ENCODE assay signal across 23 cellular contexts in the genomic region with DNA sequence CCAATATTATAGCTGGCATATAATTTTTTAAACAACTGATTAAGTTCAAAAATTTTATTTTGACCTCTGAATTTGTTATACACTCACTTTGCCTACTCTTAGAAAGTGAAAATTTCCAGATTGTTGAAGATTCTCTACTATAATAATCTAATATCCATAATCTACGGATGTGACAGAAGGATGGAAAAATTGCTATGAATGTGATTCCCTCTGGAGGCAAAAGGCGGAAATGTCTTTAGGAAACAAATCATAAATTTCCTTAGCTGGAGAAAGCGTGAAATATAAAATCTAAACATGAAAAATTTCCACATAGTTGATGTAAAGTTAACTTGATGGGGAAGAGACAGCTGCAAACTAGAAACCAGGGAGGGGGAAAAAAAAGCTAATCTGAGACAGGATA.
DNase-seq lines count a peak whose midpoint lies in the region; ATAC-seq, FAIRE-seq and TF ChIP-seq lines count a peak whose summit lies in the region.
"Had no signal": no experiment of that assay in that cellular context is flagged by ENCODE, and none has a peak within 500 bp of the region (broad histone marks: within the 10 kb centered on the region; RNA-seq: fewer than 3 reads in every experiment).

No MANE protein-coding gene starts in this region.

- RAD21 ChIA-PET in HCT116 (lab: Charles Lee; ENCODE audit: low non-redundant PET in 1 of 2, low total read pairs in 2 of 2, uncharacterized antibody in 2 of 2, unreplicated experiment in 2 of 2) = interaction anchor here in 1 of 2 experiments (0.7 kb wide), 1 partner anchor 62 kb away, joined by 5 read pairs; no protein-coding TSS in a partner anchor

- no peaks in the 10 kb centered on the region for H3F3A ChIP-seq in neural cell (ENCODE audit: insufficient read depth, low read length, poor library complexity, severe bottlenecking)

- TF ChIP-seq CTCF in D721Med (IDR thresholded peaks at IDR 0.05; ENCODE audit: insufficient read depth, missing control alignments) (peak; percentile 12), HCT116 (IDR thresholded peaks at IDR 0.05 in 2 of 3, conservative IDR thresholded peaks at IDR 0.05 in 1 of 3; ENCODE audit: borderline replicate concordance in 1 of 3, insufficient read depth in 1 of 3, low read depth in 2 of 3, low read length in 2 of 3) (peak in 1 of 3 experiments; percentile 17; a peak in 1 of 6 replicates), cardiac fibroblast (IDR thresholded peaks at IDR 0.05; ENCODE audit: low read depth, low read length) (peak; percentile 4), neural cell (IDR thresholded peaks at IDR 0.05; ENCODE audit: poor library complexity, severe bottlenecking) (peak; percentile 44), GM20000 (IDR thresholded peaks at IDR 0.05; ENCODE audit: extremely low read depth, missing control alignments) (no peak)

- H3K27me3 ChIP-seq in HCT116 (ENCODE audit: insufficient read depth, low read length) = peaks cover 12% of the 10 kb centered on the region; the same call in 1 of the 2 replicates
- no peaks in the 10 kb centered on the region for H3K27me3 ChIP-seq in neural cell (ENCODE audit: insufficient read depth, low read depth, low read length)
- H3K27me3 ChIP-seq: BLaER1 had no signal

- DNase-seq in D721Med (ENCODE audit: insufficient read length, low spot score) (no peak), HCT116 (ENCODE audit: low read depth, low spot score) (no peak), cardiac fibroblast (ENCODE audit: low read depth in 2 of 2) (no peak), G401 (ENCODE audit: low spot score) (no peak), GM20000 (ENCODE audit: low spot score) (no peak), activated gamma-delta T cell (lab: John Stamatoyannopoulos, UW) (no peak)
- DNase-seq: Caco-2; CD4-positive, alpha-beta memory T cell; HFFc6; Kasumi-1; MM.1S; NCI-H1048; NCI-H1436 treated with DMSO at 0.1 percent for 48 hours; NCI-H1930; NCI-H2227 treated with DMSO at 0.1 percent for 48 hours; NCI-H510A; NCI-H748 treated with DMSO at 0.1 percent for 48 hours; SJCRH30 had no signal

- ATAC-seq in HCT116 = no peak

- in situ Hi-C loops in G401 (cut with HindIII; ENCODE audit: low sequenced_read_pairs) = no loop called here

- H3K4me3 ChIP-seq in HCT116 (replicated peaks in 1 of 2; ENCODE audit: low read depth in 1 of 2, low read length in 2 of 2) = no peak overlapping the region
- no peak overlapping the region for H3K4me3 ChIP-seq in cardiac fibroblast (replicated peaks in 1 of 2; ENCODE audit: low read depth in 2 of 2, low read length in 2 of 2)
- no peak overlapping the region for H3K4me3 ChIP-seq in neural cell (ENCODE audit: low read length)
- H3K4me3 ChIP-seq: BLaER1, SJCRH30 had no signal

- TF ChIP-seq EP300 in neural cell (conservative IDR thresholded peaks at IDR 0.05; ENCODE audit: poor library complexity, severe bottlenecking) = no peak

- no peak for FAIRE-seq in D721Med (lab: Jason Lieb, UNC)
- FAIRE-seq: GM19239, H54, RCC 7860 had no signal

- intact Hi-C loops in HCT116 (cut with micrococcal nuclease) = no loop called here

- H3K79me2 ChIP-seq in HCT116 (ENCODE audit: insufficient read depth, low read length) (no peaks in the 10 kb centered on the region), neural cell (replicated peaks; ENCODE audit: insufficient read depth, low read length) (no peaks in the 10 kb centered on the region)

- TF ChIP-seq POLR2A in HCT116 (IDR thresholded peaks at IDR 0.05; ENCODE audit: borderline replicate concordance, extremely low read depth, insufficient read depth, insufficient read length) = no peak

- H3K9ac ChIP-seq in HCT116 (ENCODE audit: low read length) = no peak overlapping the region
- no peak overlapping the region for H3K9ac ChIP-seq in neural cell (ENCODE audit: low read length)
- H3K9ac ChIP-seq: BLaER1 had no signal

- CTCF ChIA-PET in HCT116 (lab: Charles Lee) = interaction anchor here (0.7 to 0.9 kb wide), 2 partner anchors 277 to 1472 kb away, joined by 3 to 6 read pairs; no protein-coding TSS in a partner anchor

- no peak overlapping the region for H2AFZ ChIP-seq in HCT116 (ENCODE audit: low read depth, low read length, poor library complexity, severe bottlenecking)
- H2AFZ ChIP-seq in neural cell (ENCODE audit: low read depth, low read length) = no peak overlapping the region

- no peaks in the 10 kb centered on the region for H3K4me1 ChIP-seq in HCT116 (ENCODE audit: control insufficient read depth in 1 of 2, insufficient read depth in 2 of 2, low read length in 2 of 2)
- H3K4me1 ChIP-seq: BLaER1, Caco-2, SJCRH30 had no signal

- POLR2A ChIA-PET in HCT116 (lab: Charles Lee) = no interaction called here

- H3K9me3 ChIP-seq in HCT116 (ENCODE audit: control insufficient read depth in 1 of 2, insufficient read depth in 1 of 2, low read depth in 1 of 2, low read length in 2 of 2) (no peaks in the 10 kb centered on the region), neural cell (ENCODE audit: low read length) (no peaks in the 10 kb centered on the region)
- H3K9me3 ChIP-seq: BLaER1, Caco-2, SJCRH30 had no signal

- H3K36me3 ChIP-seq in HCT116 (ENCODE audit: control insufficient read depth in 1 of 2, insufficient read depth in 2 of 2, low read length in 2 of 2) (no peaks in the 10 kb centered on the region), neural cell (ENCODE audit: insufficient read depth, low read length) (no peaks in the 10 kb centered on the region)
- H3K36me3 ChIP-seq: BLaER1, SJCRH30 had no signal

- no TSS peak for BruUV-seq in HCT116 (replicated peaks; lab: Mats Ljungman, UMichigan)

- peak; percentile 40 for TF ChIP-seq RAD21 in HCT116 (IDR thresholded peaks at IDR 0.05; ENCODE audit: low read depth)
- peak; percentile 47 for TF ChIP-seq RAD21 in neural cell (conservative IDR thresholded peaks at IDR 0.05)

- H3K9me2 ChIP-seq in HCT116 (ENCODE audit: insufficient read depth) (no peaks in the 10 kb centered on the region), neural cell (ENCODE audit: insufficient read depth, low read length) (no peaks in the 10 kb centered on the region)

- no peaks in the 10 kb centered on the region for H4K20me1 ChIP-seq in HCT116 (ENCODE audit: insufficient read depth)
- H4K20me1 ChIP-seq in neural cell (ENCODE audit: insufficient read depth) = no peaks in the 10 kb centered on the region
- H4K20me1 ChIP-seq: BLaER1 had no signal

- H3K4me2 ChIP-seq in HCT116 (ENCODE audit: low read length) = no peak overlapping the region
- H3K4me2 ChIP-seq in neural cell (ENCODE audit: low read length) = peak overlapping the region; percentile 24
- H3K4me2 ChIP-seq: BLaER1 had no signal

- no peak overlapping the region for H3K27ac ChIP-seq in HCT116 (ENCODE audit: low read depth, low read length)
- no peak overlapping the region for H3K27ac ChIP-seq in neural cell (ENCODE audit: low read length)
- H3K27ac ChIP-seq: BLaER1, SJCRH30 had no signal

TF ChIP-seq in HCT116, 20 proteins besides CTCF, POLR2A, EP300 and RAD21 (continues in another document):
- TF ChIP-seq SRF (IDR thresholded peaks at IDR 0.05; ENCODE audit: low read depth) (no peak), EZH2 (IDR thresholded peaks at IDR 0.05) (no peak), SIN3A (IDR thresholded peaks at IDR 0.05; ENCODE audit: low read depth) (no peak), ZNF274 (IDR thresholded peaks at IDR 0.05; ENCODE audit: low read depth, low read length) (no peak), CEBPB (IDR thresholded peaks at IDR 0.05; ENCODE audit: low read depth) (no peak), ELF1 (IDR thresholded peaks at IDR 0.05; ENCODE audit: borderline replicate concordance, low read depth) (no peak), JUND (IDR thresholded peaks at IDR 0.05) (no peak), CBX3 (IDR thresholded peaks at IDR 0.05; ENCODE audit: low read depth) (no peak), EZH2phosphoT487 (IDR thresholded peaks at IDR 0.05; ENCODE audit: borderline replicate concordance) (no peak), ATF3 (IDR thresholded peaks at IDR 0.05) (no peak), FOSL1 (IDR thresholded peaks at IDR 0.05; ENCODE audit: low read depth) (no peak), POLR2AphosphoS5 (IDR thresholded peaks at IDR 0.05; ENCODE audit: low read depth, low read length) (no peak), YY1 (IDR thresholded peaks at IDR 0.05; ENCODE audit: extremely low read depth, insufficient replicate concordance, low read depth, low read length) (no peak)

TF ChIP-seq in neural cell, 6 proteins besides CTCF, POLR2A, EP300 and RAD21:
- TF ChIP-seq SMC3 (conservative IDR thresholded peaks at IDR 0.05; ENCODE audit: poor library complexity) = no peak
- TF ChIP-seq, protein P1, sequence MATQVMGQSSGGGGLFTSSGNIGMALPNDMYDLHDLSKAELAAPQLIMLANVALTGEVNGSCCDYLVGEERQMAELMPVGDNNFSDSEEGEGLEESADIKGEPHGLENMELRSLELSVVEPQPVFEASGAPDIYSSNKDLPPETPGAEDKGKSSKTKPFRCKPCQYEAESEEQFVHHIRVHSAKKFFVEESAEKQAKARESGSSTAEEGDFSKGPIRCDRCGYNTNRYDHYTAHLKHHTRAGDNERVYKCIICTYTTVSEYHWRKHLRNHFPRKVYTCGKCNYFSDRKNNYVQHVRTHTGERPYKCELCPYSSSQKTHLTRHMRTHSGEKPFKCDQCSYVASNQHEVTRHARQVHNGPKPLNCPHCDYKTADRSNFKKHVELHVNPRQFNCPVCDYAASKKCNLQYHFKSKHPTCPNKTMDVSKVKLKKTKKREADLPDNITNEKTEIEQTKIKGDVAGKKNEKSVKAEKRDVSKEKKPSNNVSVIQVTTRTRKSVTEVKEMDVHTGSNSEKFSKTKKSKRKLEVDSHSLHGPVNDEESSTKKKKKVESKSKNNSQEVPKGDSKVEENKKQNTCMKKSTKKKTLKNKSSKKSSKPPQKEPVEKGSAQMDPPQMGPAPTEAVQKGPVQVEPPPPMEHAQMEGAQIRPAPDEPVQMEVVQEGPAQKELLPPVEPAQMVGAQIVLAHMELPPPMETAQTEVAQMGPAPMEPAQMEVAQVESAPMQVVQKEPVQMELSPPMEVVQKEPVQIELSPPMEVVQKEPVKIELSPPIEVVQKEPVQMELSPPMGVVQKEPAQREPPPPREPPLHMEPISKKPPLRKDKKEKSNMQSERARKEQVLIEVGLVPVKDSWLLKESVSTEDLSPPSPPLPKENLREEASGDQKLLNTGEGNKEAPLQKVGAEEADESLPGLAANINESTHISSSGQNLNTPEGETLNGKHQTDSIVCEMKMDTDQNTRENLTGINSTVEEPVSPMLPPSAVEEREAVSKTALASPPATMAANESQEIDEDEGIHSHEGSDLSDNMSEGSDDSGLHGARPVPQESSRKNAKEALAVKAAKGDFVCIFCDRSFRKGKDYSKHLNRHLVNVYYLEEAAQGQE (IDR thresholded peaks at IDR 0.05; ENCODE audit: borderline replicate concordance) = peak; percentile 33
